In the genomic region with DNA sequence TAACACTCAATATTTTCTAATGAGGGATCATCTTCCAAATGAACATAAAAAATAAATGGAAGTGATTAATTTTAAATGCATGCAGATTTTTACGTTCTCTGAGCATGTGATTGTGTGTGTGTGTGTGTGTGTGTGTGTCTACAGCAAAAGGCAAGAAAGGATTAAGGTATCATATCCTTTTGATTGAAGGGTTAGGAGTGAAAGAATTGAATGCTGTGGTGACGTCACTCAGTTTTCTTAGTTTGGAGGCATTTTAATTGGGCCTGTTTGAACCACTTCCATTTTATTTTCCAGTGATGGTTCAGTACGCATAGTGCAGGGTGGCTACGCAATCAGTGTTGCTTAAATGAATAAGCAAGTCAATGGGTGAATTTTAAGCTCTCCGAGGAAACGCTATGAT, we compare ENCODE assay signal across 17 cellular contexts. TPM values are rescaled to one million over a fixed set of nuclear protein-coding genes. Genes with fewer than 3 reads are reported as not detected.
DNase-seq lines count a peak whose midpoint lies in the region; ATAC-seq and TF ChIP-seq lines count a peak whose summit lies in the region.
"Had no signal": no experiment of that assay in that cellular context is flagged by ENCODE, and none has a peak within 500 bp of the region (broad histone marks: within the 10 kb centered on the region; RNA-seq: fewer than 3 reads in every experiment).

No MANE protein-coding gene starts in this region.

- intact Hi-C loops in sciatic nerve (cut with DNase I) (no loop called here), ascending aorta (cut with DNase I) (loop anchor here (10.0 kb wide), 1 partner anchor 475 kb away; no protein-coding TSS in a partner anchor)

- H3K36me3 ChIP-seq in HEK293 (ENCODE audit: control insufficient read depth in 2 of 2, insufficient read depth in 1 of 2, low read length in 2 of 2) = no peaks in the 10 kb centered on the region
- H3K36me3 ChIP-seq in hepatocyte (replicated peaks; ENCODE audit: insufficient read depth, low read depth) = no peaks in the 10 kb centered on the region
- H3K36me3 ChIP-seq in skeletal muscle tissue (ENCODE audit: control insufficient read depth in 3 of 3, insufficient read depth in 3 of 3, low read length in 3 of 3) = peaks cover 0 to 23% (median 4%) of the 10 kb centered on the region in 3 donors
- peaks cover 0 to 4% of the 10 kb centered on the region in 2 donors for H3K36me3 ChIP-seq in ascending aorta
- H3K36me3 ChIP-seq: ovary had no signal

- peaks cover 0 to 8% (median 0%) of the 10 kb centered on the region in 5 experiments for H3K9me3 Mint-ChIP-seq in brain
- H3K9me3 Mint-ChIP-seq: stimulated activated naive CD8-positive, alpha-beta T cell treated with anti-CD3 and anti-CD28 coated beads, Interleukin-15, amount 100 ng/mL, for 72 hours had no signal

- peaks cover 9% of the 10 kb centered on the region for H3K27me3 Mint-ChIP-seq in brain

- CTCF ChIA-PET in HEK293 (lab: Yijun Ruan, JAX) = interaction anchor here (0.8 to 1.3 kb wide), 2 partner anchors 31 to 36 kb away, joined by 3 to 4 read pairs; no protein-coding TSS in a partner anchor

- no peaks in the 10 kb centered on the region for H3K36me3 Mint-ChIP-seq in brain

- ATAC-seq in sciatic nerve (no peak), HG02981 (IDR thresholded peaks at IDR 0.05; ENCODE audit: unreplicated experiment) (no peak)
- ATAC-seq: stimulated activated naive CD8-positive, alpha-beta T cell treated with anti-CD3 and anti-CD28 coated beads, Interleukin-15, amount 100 ng/mL, for 72 hours had no signal

- peak overlapping the region in 3 of 5 experiments; percentile 42 to 97 (median 58) for H3K27ac Mint-ChIP-seq in brain
- H3K27ac Mint-ChIP-seq: stimulated activated naive CD8-positive, alpha-beta T cell treated with anti-CD3 and anti-CD28 coated beads, Interleukin-15, amount 100 ng/mL, for 72 hours had no signal

- H3K4me1 Mint-ChIP-seq in brain = peaks cover 33% of the 10 kb centered on the region
- H3K4me1 Mint-ChIP-seq: stimulated activated naive CD8-positive, alpha-beta T cell treated with anti-CD3 and anti-CD28 coated beads, Interleukin-15, amount 100 ng/mL, for 72 hours had no signal

- no peaks in the 10 kb centered on the region for H3K9me2 ChIP-seq in hepatocyte (replicated peaks; ENCODE audit: insufficient read depth)

- H3K79me2 ChIP-seq in hepatocyte = no peaks in the 10 kb centered on the region

- peak overlapping the region in 1 of 3 donors; percentile 16 for H3K9ac ChIP-seq in skeletal muscle tissue (ENCODE audit: low read depth in 1 of 3, low read length in 3 of 3)

- peak overlapping the region; percentile 64 for H3K4me2 ChIP-seq in hepatocyte

- 89% methylated on average over 6 of the region's 6 CpGs for WGBS in hepatocyte (ENCODE audit: low lambda C conversion rate, missing lambda C conversion rate)

- no peaks in the 10 kb centered on the region for H3K27me3 ChIP-seq in hepatocyte
- peaks cover 0 to 4% (median 0%) of the 10 kb centered on the region in 3 donors for H3K27me3 ChIP-seq in skeletal muscle tissue (ENCODE audit: control insufficient read depth in 3 of 3, insufficient read depth in 3 of 3, low read length in 3 of 3)
- no peaks in the 10 kb centered on the region for H3K27me3 ChIP-seq in ascending aorta
- H3K27me3 ChIP-seq: ovary had no signal

- no peaks in the 10 kb centered on the region for H3K9me3 ChIP-seq in HEK293 (ENCODE audit: control insufficient read depth, insufficient read depth, low read depth, low read length)
- H3K9me3 ChIP-seq in hepatocyte (ENCODE audit: low read depth) = no peaks in the 10 kb centered on the region
- H3K9me3 ChIP-seq in skeletal muscle tissue (ENCODE audit: control insufficient read depth in 3 of 3, low read length in 3 of 3) = no peaks in the 10 kb centered on the region
- H3K9me3 ChIP-seq in ascending aorta = no peaks in the 10 kb centered on the region
- H3K9me3 ChIP-seq: ovary had no signal

- H3K27ac ChIP-seq in HEK293 (ENCODE audit: extremely low read depth, low read depth, low read length) (no peak overlapping the region), hepatocyte (peak overlapping the region; percentile 97), skeletal muscle tissue (ENCODE audit: low read depth, low read length) (peak overlapping the region; percentile 81), ascending aorta (peak overlapping the region in 1 of 2 donors; percentile 76)
- H3K27ac ChIP-seq: ovary had no signal

- no peak for DNase-seq in hepatocyte (ENCODE audit: low spot score)
- no peak for DNase-seq in sciatic nerve (ENCODE audit: low spot score)
- DNase-seq in epidermal melanocyte (ENCODE audit: insufficient read length, low spot score) = no peak
- no peak for DNase-seq in ascending aorta (ENCODE audit: low spot score in 2 of 2)
- DNase-seq: activated effector memory CD4-positive, alpha-beta T cell treated with Interleukin-2 at 50 U/mL for 16 hours; amniotic stem cell; COR-L47; NCI-H1048; NCI-H2171 treated with DMSO at 0.1 percent for 48 hours; ovary; stimulated activated CD4-positive, alpha-beta T cell treated with anti-CD3 and anti-CD28 coated beads, Interleukin-15, amount 100 ng/mL, for 24 hours; stimulated activated naive CD8-positive, alpha-beta T cell treated with anti-CD3 and anti-CD28 coated beads, Interleukin-15, amount 100 ng/mL, for 72 hours; T-helper 2 cell had no signal

- no peaks in the 10 kb centered on the region for H3K4me1 ChIP-seq in HEK293 (ENCODE audit: control insufficient read depth, insufficient read depth, low read length)
- peaks cover 23% of the 10 kb centered on the region for H3K4me1 ChIP-seq in hepatocyte (ENCODE audit: insufficient read depth)
- peaks cover 27 to 50% (median 37%) of the 10 kb centered on the region in 3 donors for H3K4me1 ChIP-seq in skeletal muscle tissue (ENCODE audit: control insufficient read depth in 3 of 3, insufficient read depth in 3 of 3, low read length in 3 of 3)
- H3K4me1 ChIP-seq in ascending aorta = peaks cover 0 to 7% of the 10 kb centered on the region in 2 donors

- POLR2A ChIA-PET in HEK293 (lab: Yijun Ruan, JAX) = interaction anchor here (0.5 to 0.8 kb wide), 2 partner anchors 52 to 93 kb away, joined by 3 read pairs; a partner anchor contains a TSS

- H3K4me3 ChIP-seq in HEK293 (ENCODE audit: low read depth, low read length) = no peak overlapping the region
- H3K4me3 ChIP-seq in hepatocyte = no peak overlapping the region
- H3K4me3 ChIP-seq in skeletal muscle tissue (ENCODE audit: low read length in 3 of 3) = no peak overlapping the region
- H3K4me3 ChIP-seq in ascending aorta = no peak overlapping the region
- H3K4me3 ChIP-seq: ovary had no signal

- H3K4me3 Mint-ChIP-seq in brain = peak overlapping the region in 4 of 5 experiments; percentile 66 to 85 (median 74)
- H3K4me3 Mint-ChIP-seq: stimulated activated naive CD8-positive, alpha-beta T cell treated with anti-CD3 and anti-CD28 coated beads, Interleukin-15, amount 100 ng/mL, for 72 hours had no signal

- H4K20me1 ChIP-seq in hepatocyte (ENCODE audit: insufficient read depth, poor library complexity, severe bottlenecking) = no peaks in the 10 kb centered on the region

- no peak for TF ChIP-seq CTCF in HEK293 (tag by site-specific recombination; IDR thresholded peaks at IDR 0.05)
- TF ChIP-seq CTCF in brain (conservative IDR thresholded peaks at IDR 0.05) = no peak
- no peak for TF ChIP-seq CTCF in hepatocyte (IDR thresholded peaks at IDR 0.05; ENCODE audit: poor library complexity)
- no peak for TF ChIP-seq CTCF in ascending aorta (IDR thresholded peaks at IDR 0.05)

- peak overlapping the region; percentile 45 for H2AFZ ChIP-seq in hepatocyte

TF ChIP-seq in HEK293, 187 proteins besides CTCF, POLR2A, EP300 and RAD21 (continues in another document):
- TF ChIP-seq ZNF785 (tag by site-specific recombination; IDR thresholded peaks at IDR 0.05) (no peak), ZNF664 (tag by site-specific recombination; IDR thresholded peaks at IDR 0.05) (no peak), ZNF660 (tag by site-specific recombination; IDR thresholded peaks at IDR 0.05) (no peak), ZFP41 (tag by site-specific recombination; IDR thresholded peaks at IDR 0.05; ENCODE audit: borderline replicate concordance) (no peak), ZXDB (tag by site-specific recombination; IDR thresholded peaks at IDR 0.05) (no peak), ZNF174 (tag by site-specific recombination; IDR thresholded peaks at IDR 0.05) (no peak)
- TF ChIP-seq, protein P1, sequence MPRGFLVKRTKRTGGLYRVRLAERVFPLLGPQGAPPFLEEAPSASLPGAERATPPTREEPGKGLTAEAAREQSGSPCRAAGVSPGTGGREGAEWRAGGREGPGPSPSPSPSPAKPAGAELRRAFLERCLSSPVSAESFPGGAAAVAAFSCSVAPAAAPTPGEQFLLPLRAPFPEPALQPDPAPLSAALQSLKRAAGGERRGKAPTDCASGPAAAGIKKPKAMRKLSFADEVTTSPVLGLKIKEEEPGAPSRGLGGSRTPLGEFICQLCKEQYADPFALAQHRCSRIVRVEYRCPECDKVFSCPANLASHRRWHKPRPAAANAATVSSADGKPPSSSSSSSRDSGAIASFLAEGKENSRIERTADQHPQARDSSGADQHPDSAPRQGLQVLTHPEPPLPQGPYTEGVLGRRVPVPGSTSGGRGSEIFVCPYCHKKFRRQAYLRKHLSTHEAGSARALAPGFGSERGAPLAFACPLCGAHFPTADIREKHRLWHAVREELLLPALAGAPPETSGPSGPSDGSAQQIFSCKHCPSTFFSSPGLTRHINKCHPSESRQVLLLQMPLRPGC (tag by site-specific recombination; IDR thresholded peaks at IDR 0.05) = 0 out of 2 replicates have a peak, but pooled peaks have one; percentile 35
- TF ChIP-seq, protein P2, sequence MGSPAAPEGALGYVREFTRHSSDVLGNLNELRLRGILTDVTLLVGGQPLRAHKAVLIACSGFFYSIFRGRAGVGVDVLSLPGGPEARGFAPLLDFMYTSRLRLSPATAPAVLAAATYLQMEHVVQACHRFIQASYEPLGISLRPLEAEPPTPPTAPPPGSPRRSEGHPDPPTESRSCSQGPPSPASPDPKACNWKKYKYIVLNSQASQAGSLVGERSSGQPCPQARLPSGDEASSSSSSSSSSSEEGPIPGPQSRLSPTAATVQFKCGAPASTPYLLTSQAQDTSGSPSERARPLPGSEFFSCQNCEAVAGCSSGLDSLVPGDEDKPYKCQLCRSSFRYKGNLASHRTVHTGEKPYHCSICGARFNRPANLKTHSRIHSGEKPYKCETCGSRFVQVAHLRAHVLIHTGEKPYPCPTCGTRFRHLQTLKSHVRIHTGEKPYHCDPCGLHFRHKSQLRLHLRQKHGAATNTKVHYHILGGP (tag by site-specific recombination; IDR thresholded peaks at IDR 0.05) = no peak

RNA-seq across cellular contexts. Expression of a gene that starts 31.2 kb away (rescaled TPM):
- polyA plus RNA-seq in brain (ENCODE audit: insufficient read depth, low read depth, low replicate concordance) (111 TPM), hepatocyte (34.6 and 35.7 TPM in 2 replicates)
- total RNA-seq in hepatocyte (20.0 and 24.1 TPM in 2 replicates), skeletal muscle tissue (37.6 TPM), sciatic nerve (49.1 TPM), ascending aorta (69.1 TPM)

RNA-seq across cellular contexts. Expression of a gene that starts 45.2 kb away (rescaled TPM):
- polyA plus RNA-seq in brain (ENCODE audit: insufficient read depth, low read depth, low replicate concordance) (14.9 TPM), hepatocyte (44.5 and 51.0 TPM in 2 replicates)
- total RNA-seq in hepatocyte (57.9 and 67.6 TPM in 2 replicates), skeletal muscle tissue (31.3 TPM), sciatic nerve (46.7 TPM), ascending aorta (63.3 TPM)
